ENCODE assay signal across 8 cellular contexts in genomic region chr15:63048115-63048985, GRCh38. TPM values are rescaled to one million over a fixed set of nuclear protein-coding genes. Genes with fewer than 3 reads are reported as not detected.
DNase-seq lines count a peak whose midpoint lies in the region; ATAC-seq, FAIRE-seq and TF ChIP-seq lines count a peak whose summit lies in the region.

No MANE protein-coding gene starts in this region.

- no peak overlapping the region for H3K14ac ChIP-seq in H1 (ENCODE audit: insufficient read length)

- peak; percentile 68 to 90 for TF ChIP-seq POLR2A in H1 (IDR thresholded peaks at IDR 0.05; ENCODE audit: control extremely low read depth in 1 of 2, low read depth in 2 of 2, low read length in 2 of 2)

- H3K36me3 ChIP-seq in H1 (ENCODE audit: control insufficient read depth in 2 of 4, insufficient read depth in 4 of 4, low read length in 3 of 4) (peaks cover 10 to 76% (median 28%) of the 10 kb centered on the region in 4 experiments; a peak in 7 of 8 replicates), mesodermal cell (ENCODE audit: control insufficient read depth, insufficient read depth, low read length) (peaks cover 84% of the 10 kb centered on the region)

- peaks cover 18% of the 10 kb centered on the region; the same call in 1 of the 2 replicates for H3K23me2 ChIP-seq in H1 (ENCODE audit: low read depth, low read length)

- no peak overlapping the region; the same call in 1 of the 2 replicates for H2BK20ac ChIP-seq in H1 (ENCODE audit: low read length)

- H3K79me2 ChIP-seq in H1 (ENCODE audit: control insufficient read depth in 1 of 2, insufficient read depth in 2 of 2, low read length in 2 of 2): peaks cover 0 to 60% of the 10 kb centered on the region in 2 experiments; a peak in 3 of 4 replicates

- CTCF ChIA-PET in H1 (lab: Charles Lee; ENCODE audit: partially characterized antibody): interaction anchor here (0.6 to 7.1 kb wide), 47 partner anchors 9 to 552 kb away, joined by 3 to 58 read pairs (median 5); no protein-coding TSS in a partner anchor

- H3K27me3 ChIP-seq in H1 (replicated peaks in 1 of 4; ENCODE audit: control insufficient read depth in 3 of 4, extremely low read depth in 1 of 4, insufficient read depth in 3 of 4, low read length in 3 of 4): no peaks in the 10 kb centered on the region

- peak overlapping the region; percentile 88 for H4K8ac ChIP-seq in H1 (ENCODE audit: extremely low read depth, insufficient read depth, low read length)

- H2AK5ac ChIP-seq in H1 (ENCODE audit: low read depth, low read length): no peak overlapping the region

- TF ChIP-seq EP300 in H1 (IDR thresholded peaks at IDR 0.05; ENCODE audit: borderline replicate concordance in 1 of 2, low read depth in 2 of 2, low read length in 2 of 2): peak in 1 of 2 experiments; percentile 75; a peak in 1 of 3 replicates

- DNase-seq in CMK (ENCODE audit: low read depth): peak; percentile 83
- DNase-seq in HS-27A (ENCODE audit: low read depth): peak; percentile 97
- peak; percentile 87 for DNase-seq in NK-92 treated with Interleukin-12 subunit alpha and Interleukin-12 subunit beta, amount 100 ng/mL, for 24 hours (lab: John Stamatoyannopoulos, UW)
- peak; percentile 76 to 90 (median 76) for DNase-seq in activated CD8-positive, alpha-beta memory T cell treated with anti-CD3 and anti-CD28 coated beads for 48 hours (ENCODE audit: low read depth in 2 of 3, low spot score in 2 of 3)
- DNase-seq in H1 (ENCODE audit: low read depth in 1 of 2, low spot score in 2 of 2): peak; percentile 90 to 98
- DNase-seq in stimulated activated CD8-positive, alpha-beta memory T cell treated with anti-CD3 and anti-CD28 coated beads, Interleukin-15, amount 100 ng/mL, for 24 hours (ENCODE audit: low read depth): peak; percentile 67

- H3K18ac ChIP-seq in H1 (ENCODE audit: extremely low read depth, low read length): no peak overlapping the region

- peak overlapping the region in 3 of 4 experiments; percentile 12 to 58 (median 56); a peak in 4 of 7 replicates for H3K9ac ChIP-seq in H1 (replicated peaks in 1 of 4; ENCODE audit: extremely low read depth in 1 of 4, low read depth in 3 of 4, low read length in 3 of 4)

- no peak for FAIRE-seq in H1 (lab: Jason Lieb, UNC)

- H4K91ac ChIP-seq in H1 (replicated peaks; ENCODE audit: insufficient read length, low read length): peak overlapping the region; percentile 13

- peak; percentile 82 to 93 (median 90) for TF ChIP-seq CTCF in H1 (IDR thresholded peaks at IDR 0.05; ENCODE audit: control extremely low read depth in 1 of 3, insufficient read depth in 1 of 3, low read depth in 1 of 3, low read length in 3 of 3)

- H3K9me3 ChIP-seq in H1 (ENCODE audit: insufficient read depth in 2 of 2, low read depth in 1 of 2, low read length in 1 of 2) (no peaks in the 10 kb centered on the region), mesodermal cell (ENCODE audit: control insufficient read depth, low read length) (no peaks in the 10 kb centered on the region)

- H3K79me1 ChIP-seq in H1 (ENCODE audit: low read depth, low read length): no peaks in the 10 kb centered on the region; the same call in 1 of the 2 replicates

- 2% methylated on average over 70 of the region's 87 CpGs; no CpG with 5 or more reads in 1 of the 2 experiments for WGBS in H1 (ENCODE audit: extremely low coverage in 1 of 2, insufficient coverage in 1 of 2, insufficient read length in 1 of 2, insufficient replicate concordance in 2 of 2, low coverage in 1 of 2, low lambda C conversion rate in 2 of 2, missing lambda C conversion rate in 1 of 2), 2 experiments
- WGBS in mesodermal cell (ENCODE audit: insufficient coverage in 2 of 2), 2 experiments: 1% methylated on average over 58 to 66 of the region's 87 CpGs

- POLR2A ChIA-PET in H1 (lab: Charles Lee; ENCODE audit: partially characterized antibody): interaction anchor here (0.8 to 30.9 kb wide), 38 partner anchors 7 to 411 kb away, joined by 3 to 635 read pairs (median 5); partner anchors contain the start of gene APH1B

- H3K4ac ChIP-seq in H1 (replicated peaks; ENCODE audit: insufficient read length, low read depth, low read length): no peak overlapping the region

- H3K23ac ChIP-seq in H1 (ENCODE audit: insufficient read length): no peak overlapping the region

- H3K4me2 ChIP-seq in H1 (ENCODE audit: insufficient read depth in 1 of 2, low read depth in 2 of 2, low read length in 2 of 2): peak overlapping the region; percentile 87 to 94

- no peak overlapping the region for H2BK120ac ChIP-seq in H1 (replicated peaks; ENCODE audit: low read depth, low read length)

- H2AFZ ChIP-seq in H1 (ENCODE audit: low read length): no peak overlapping the region

- H4K5ac ChIP-seq in H1 (ENCODE audit: insufficient read length, low read depth, low read length): peak overlapping the region; percentile 7

- peaks cover 3 to 16% of the 10 kb centered on the region in 2 experiments for H4K20me1 ChIP-seq in H1 (replicated peaks in 1 of 2; ENCODE audit: control insufficient read depth in 1 of 2, insufficient read depth in 2 of 2, low read length in 2 of 2)

- no peak overlapping the region for H2BK15ac ChIP-seq in H1 (ENCODE audit: low read length)

- H3K27ac ChIP-seq in H1 (ENCODE audit: low read depth, low read length) (peak overlapping the region; percentile 37; the same call in 1 of the 2 replicates), mesodermal cell (ENCODE audit: low read depth, low read length, severe bottlenecking) (peak overlapping the region; percentile 96)

- ATAC-seq in GM19468 (IDR thresholded peaks at IDR 0.05; ENCODE audit: extremely low read depth, unreplicated experiment): peak; percentile 77

- peak; percentile 70 to 78 for TF ChIP-seq RAD21 in H1 (IDR thresholded peaks at IDR 0.05 in 1 of 2, conservative IDR thresholded peaks at IDR 0.05 in 1 of 2; ENCODE audit: low read depth in 2 of 2, low read length in 2 of 2)

- H2BK5ac ChIP-seq in H1 (ENCODE audit: low read depth, low read length): peak overlapping the region; percentile 67

- no peak overlapping the region for H3K56ac ChIP-seq in H1 (replicated peaks; ENCODE audit: insufficient read length, low read depth, low read length)

- H3K4me1 ChIP-seq in H1 (replicated peaks in 1 of 4; ENCODE audit: control insufficient read depth in 3 of 4, insufficient read depth in 4 of 4, low read length in 3 of 4) (peaks cover 15 to 37% (median 23%) of the 10 kb centered on the region in 4 experiments), mesodermal cell (ENCODE audit: control insufficient read depth, insufficient read depth, low read length, poor library complexity, severe bottlenecking) (peaks cover 53% of the 10 kb centered on the region)

- H3K4me3 ChIP-seq in H1 (ENCODE audit: extremely low read depth in 1 of 4, insufficient read depth in 2 of 4, low read depth in 3 of 4, low read length in 4 of 4) (peak overlapping the region; percentile 42 to 98 (median 69)), mesodermal cell (ENCODE audit: extremely low read depth, insufficient read depth, low read length, poor library complexity, severe bottlenecking) (peak overlapping the region; percentile 78)

- no peak overlapping the region for H2BK12ac ChIP-seq in H1 (ENCODE audit: low read depth, low read length)

TF ChIP-seq in H1, 55 proteins besides CTCF, POLR2A, EP300 and RAD21 (continues in another document):
- TF ChIP-seq SRF (IDR thresholded peaks at IDR 0.05; ENCODE audit: low read depth, low read length) (no peak), BACH1 (IDR thresholded peaks at IDR 0.05; ENCODE audit: low read length) (0 out of 2 replicates have a peak, but pooled peaks have one; percentile 14), RNF2 (IDR thresholded peaks at IDR 0.05; ENCODE audit: borderline replicate concordance, low read depth, low read length, missing control alignments, poor library complexity, severe bottlenecking) (no peak), SIX5 (IDR thresholded peaks at IDR 0.05; ENCODE audit: low read depth, low read length) (no peak), GTF2F1 (IDR thresholded peaks at IDR 0.05; ENCODE audit: borderline replicate concordance, low read depth, low read length) (no peak), YY1 (IDR thresholded peaks at IDR 0.05; ENCODE audit: low read depth, low read length) (peak; percentile 69), CEBPB (IDR thresholded peaks at IDR 0.05; ENCODE audit: low read depth, low read length) (no peak), TEAD4 (IDR thresholded peaks at IDR 0.05; ENCODE audit: low read depth, low read length) (peak; percentile 35; the same call in 1 of the 2 replicates), FOSL1 (IDR thresholded peaks at IDR 0.05; ENCODE audit: insufficient read depth, low read depth, low read length) (no peak), POU5F1 (IDR thresholded peaks at IDR 0.05; ENCODE audit: low read depth, low read length) (no peak), JUND (IDR thresholded peaks at IDR 0.05; ENCODE audit: low read length) (no peak), HDAC6 (IDR thresholded peaks at IDR 0.05; ENCODE audit: low read depth, low read length) (no peak), CTBP2 (IDR thresholded peaks at IDR 0.05; ENCODE audit: borderline replicate concordance, insufficient read depth, insufficient read length, low read length) (peak; percentile 76), EGR1 (IDR thresholded peaks at IDR 0.05; ENCODE audit: borderline replicate concordance, low read depth, low read length) (peak; percentile 30; the same call in 1 of the 2 replicates), POLR2AphosphoS5 (IDR thresholded peaks at IDR 0.05; ENCODE audit: low read depth, low read length) (peak; percentile 92)
- TF ChIP-seq, protein P1, sequence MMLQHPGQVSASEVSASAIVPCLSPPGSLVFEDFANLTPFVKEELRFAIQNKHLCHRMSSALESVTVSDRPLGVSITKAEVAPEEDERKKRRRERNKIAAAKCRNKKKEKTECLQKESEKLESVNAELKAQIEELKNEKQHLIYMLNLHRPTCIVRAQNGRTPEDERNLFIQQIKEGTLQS (IDR thresholded peaks at IDR 0.05; ENCODE audit: insufficient read depth, low read depth, low read length): no peak
- TF ChIP-seq, protein P2, sequence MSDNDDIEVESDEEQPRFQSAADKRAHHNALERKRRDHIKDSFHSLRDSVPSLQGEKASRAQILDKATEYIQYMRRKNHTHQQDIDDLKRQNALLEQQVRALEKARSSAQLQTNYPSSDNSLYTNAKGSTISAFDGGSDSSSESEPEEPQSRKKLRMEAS (IDR thresholded peaks at IDR 0.05): no peak; the same call in 1 of the 2 replicates

RNA-seq across cellular contexts. Expression of gene TPM1, which starts 5.8 kb away (rescaled TPM):
- 571 and 579 TPM in 2 replicates for total RNA-seq in H1 (2021; fragmentation: NEBNext Ultra II Directional; extraction: Animal tissue kit (Norgen Biotek cat#: 25700))
- 246 and 258 TPM in 2 replicates for polyA plus RNA-seq in H1 (2011; rRNA removed)
- polyA plus RNA-seq in H1 (2011; cell fraction: cytosol; rRNA removed): 481 TPM
- polyA plus RNA-seq in H1 (2011; cell fraction: nucleus; rRNA removed): 537 TPM
- polyA plus RNA-seq in H1 (2012, experiment 1 of 2): 409 to 588 TPM (median 457 TPM) in 4 replicates
- polyA plus RNA-seq in H1 (2012, experiment 2 of 2): 113 TPM
- polyA plus RNA-seq in H1 (2013, experiment 1 of 2): 292 TPM
- polyA plus RNA-seq in H1 (2013, experiment 2 of 2): 291 TPM
- polyA minus RNA-seq in H1 (2011; rRNA and poly(A)+ RNA removed): 221 and 265 TPM in 2 replicates
- 225 TPM for polyA minus RNA-seq in H1 (2011; cell fraction: cytosol; rRNA and poly(A)+ RNA removed)
- 741 TPM for polyA minus RNA-seq in H1 (2011; cell fraction: nucleus; rRNA and poly(A)+ RNA removed)
- polyA plus RNA-seq in mesodermal cell (2013, experiment 1 of 2): 1,311 TPM
- 1,352 TPM for polyA plus RNA-seq in mesodermal cell (2013, experiment 2 of 2)

Comparison
In these comparisons a context has a peak if more than half of its experiments do, and no peak if none do; other contexts are left out.
1. Peak in every context shown above with its lines: DNase-seq, ATAC-seq, H3K4me3 ChIP-seq and H3K27ac ChIP-seq.